28 cellular contexts compared by ENCODE assay signal in the genomic region with DNA sequence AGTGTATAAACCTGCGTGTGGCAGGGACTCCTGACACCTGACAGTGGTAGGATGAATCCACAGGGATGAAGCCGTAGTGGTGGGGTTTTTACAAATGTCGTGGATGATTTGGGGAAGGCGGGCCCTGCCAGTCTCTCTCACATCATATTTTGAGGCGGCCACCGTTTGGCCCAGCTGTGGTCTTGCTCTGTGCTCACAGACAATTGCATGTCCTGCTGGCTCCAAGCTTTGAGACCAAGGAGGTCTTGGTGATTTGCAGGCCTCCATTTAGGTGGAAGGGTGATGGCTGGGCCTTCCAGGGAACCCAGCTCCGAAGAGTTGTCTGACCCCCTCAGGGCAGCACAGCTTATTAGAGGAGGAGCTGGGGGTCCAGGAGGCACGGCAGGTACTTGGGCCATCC.
"Had no signal": no experiment of that assay in that cellular context is flagged by ENCODE, and none has a peak within 500 bp of the region (broad histone marks: within the 10 kb centered on the region; RNA-seq: fewer than 3 reads in every experiment).

No MANE protein-coding gene starts in this region.

- FAIRE-seq: pancreas had no signal

- H3K4me1 Mint-ChIP-seq: T-helper 17 cell had no signal

- H3K36me3 ChIP-seq: ascending aorta, cardiac muscle cell, esophagus muscularis mucosa, heart right ventricle, left lung, lower lobe of right lung, pancreas, prostate gland, spleen, tibial nerve, WERI-Rb-1 had no signal

- H3K9me3 Mint-ChIP-seq: nephron progenitor cell had no signal

- H3K27ac Mint-ChIP-seq: activated CD4-positive, alpha-beta memory T cell treated with anti-CD3 and anti-CD28 coated beads, Interleukin-2, amount 10 ng/mL, durations not matched to agents 7 days and 5 days; activated naive CD8-positive, alpha-beta T cell; nephron progenitor cell; T-helper 17 cell had no signal

- ATAC-seq: activated CD4-positive, CD25-positive, alpha-beta regulatory T cell treated with anti-CD3 and anti-CD28 coated beads, Interleukin-2, amount 50 U/mL, for 24 hours; foreskin keratinocyte; heart right ventricle; left lung; lower lobe of right lung; mucosa of descending colon; pancreas; T-helper 17 cell had no signal

- H3K4me1 ChIP-seq: ascending aorta, esophagus muscularis mucosa, foreskin keratinocyte, heart right ventricle, left lung, lower lobe of right lung, pancreas, prostate gland, spleen, tibial nerve had no signal

- H3K9me3 ChIP-seq: ascending aorta, left lung, lower lobe of right lung, mucosa of descending colon, pancreas, prostate gland, spleen had no signal

- H3K4me3 Mint-ChIP-seq: activated CD4-positive, alpha-beta memory T cell treated with anti-CD3 and anti-CD28 coated beads, Interleukin-2, amount 10 ng/mL, durations not matched to agents 7 days and 5 days; activated CD4-positive, alpha-beta T cell treated with anti-CD3 and anti-CD28 coated beads, Interleukin-2, amount 10 ng/mL, durations not matched to agents 24 days and 14 days; activated naive CD8-positive, alpha-beta T cell; brain; nephron progenitor cell; T-helper 17 cell had no signal

- H3K27ac ChIP-seq: ascending aorta, cardiac muscle cell, esophagus muscularis mucosa, foreskin keratinocyte, heart right ventricle, left lung, lower lobe of right lung, pancreas, prostate gland, spleen, tibial nerve, WERI-Rb-1 had no signal

- H3K27me3 Mint-ChIP-seq: activated naive CD8-positive, alpha-beta T cell had no signal

- H3K27me3 ChIP-seq: ascending aorta, cardiac muscle cell, foreskin keratinocyte, pancreas, tibial nerve had no signal

- H3K36me3 Mint-ChIP-seq: activated naive CD8-positive, alpha-beta T cell; brain had no signal

- DNase-seq: activated CD4-positive, alpha-beta memory T cell treated with anti-CD3 and anti-CD28 coated beads, Interleukin-2, amount 10 ng/mL, durations not matched to agents 7 days and 5 days; activated CD4-positive, alpha-beta T cell treated with anti-CD3 and anti-CD28 coated beads, Interleukin-2, amount 10 ng/mL, durations not matched to agents 24 days and 14 days; activated effector memory CD4-positive, alpha-beta T cell treated with Interleukin-2 at 50 U/mL for 16 hours; activated naive CD4-positive, alpha-beta T cell treated with Interleukin-2 at 50 U/mL for 16 hours; cortex of kidney; foreskin keratinocyte; heart right ventricle; kidney glomerular epithelial cell; lower lobe of right lung; mucosa of descending colon; nephron progenitor cell; nucleus accumbens; pancreas; retina; stimulated activated naive CD4-positive, alpha-beta T cell; T-helper 17 cell; T1000; WERI-Rb-1 had no signal

- H3K4me3 ChIP-seq: ascending aorta, cardiac muscle cell, esophagus muscularis mucosa, heart right ventricle, left lung, lower lobe of right lung, mucosa of descending colon, pancreas, prostate gland, spleen, tibial nerve had no signal
